In genomic region chr17:2151634-2152033, GRCh38 we compare ENCODE assay signal across 17 cellular contexts.
DNase-seq lines count a peak whose midpoint lies in the region; ATAC-seq, FAIRE-seq and TF ChIP-seq lines count a peak whose summit lies in the region.
"Had no signal": no experiment of that assay in that cellular context is flagged by ENCODE, and none has a peak within 500 bp of the region (broad histone marks: within the 10 kb centered on the region; RNA-seq: fewer than 3 reads in every experiment).

No MANE protein-coding gene starts in this region.

- POLR2A ChIA-PET in MCF 10A (lab: Yijun Ruan, JAX): no interaction called here
- POLR2A ChIA-PET in CD8-positive, alpha-beta memory T cell (lab: Charles Lee): no interaction called here

- H3K27me3 Mint-ChIP-seq in MCF 10A (ENCODE audit: insufficient read depth, unreplicated experiment) (no peaks in the 10 kb centered on the region), astrocyte (ENCODE audit: low read depth, unreplicated experiment) (no peaks in the 10 kb centered on the region)
- no peaks in the 10 kb centered on the region for H3K27me3 Mint-ChIP-seq in CD8-positive, alpha-beta memory T cell

- no peak for TF ChIP-seq CTCF in MCF 10A (IDR thresholded peaks at IDR 0.05; ENCODE audit: unreplicated experiment)
- no peak for TF ChIP-seq CTCF in mammary epithelial cell (conservative IDR thresholded peaks at IDR 0.05 in 1 of 2, IDR thresholded peaks at IDR 0.05 in 1 of 2; ENCODE audit: extremely low read depth in 1 of 2, insufficient read depth in 1 of 2, low read depth in 1 of 2, low read length in 2 of 2)
- TF ChIP-seq CTCF in astrocyte (IDR thresholded peaks at IDR 0.05; ENCODE audit: insufficient read depth, low read depth, low read length): no peak
- TF ChIP-seq CTCF in upper lobe of right lung (IDR thresholded peaks at IDR 0.05): no peak

- no peak for ATAC-seq in upper lobe of right lung
- ATAC-seq: HepG2 had no signal

- H3K4me1 ChIP-seq in mammary epithelial cell (ENCODE audit: insufficient read depth, low read length): no peaks in the 10 kb centered on the region
- peaks cover 2% of the 10 kb centered on the region for H3K4me1 ChIP-seq in astrocyte (ENCODE audit: insufficient read depth, low read length)
- H3K4me1 ChIP-seq in upper lobe of right lung: peaks cover 2% of the 10 kb centered on the region
- no peaks in the 10 kb centered on the region for H3K4me1 ChIP-seq in CD8-positive, alpha-beta memory T cell (ENCODE audit: insufficient read depth, low read length)
- H3K4me1 ChIP-seq: Peyer's patch had no signal

- CTCF ChIA-PET in MCF 10A (lab: Yijun Ruan, JAX) (interaction anchor here (0.6 kb wide), 1 partner anchor 17 kb away, joined by 3 read pairs; no protein-coding TSS in a partner anchor), mammary epithelial cell (lab: Charles Lee; ENCODE audit: low non-redundant PET) (no interaction called here)
- CTCF ChIA-PET in CD8-positive, alpha-beta memory T cell (lab: Charles Lee): no interaction called here

- H3K27ac Mint-ChIP-seq in MCF 10A (ENCODE audit: low read depth, unreplicated experiment): no peak overlapping the region
- H3K27ac Mint-ChIP-seq in astrocyte (ENCODE audit: unreplicated experiment): peak overlapping the region; percentile 28
- peak overlapping the region in 3 of 8 donors; percentile 23 to 55 (median 54) for H3K27ac Mint-ChIP-seq in CD8-positive, alpha-beta memory T cell
- H3K27ac Mint-ChIP-seq: CD14-positive monocyte had no signal

- H3K9me3 Mint-ChIP-seq in MCF 10A (ENCODE audit: unreplicated experiment) (no peaks in the 10 kb centered on the region), astrocyte (ENCODE audit: unreplicated experiment) (no peaks in the 10 kb centered on the region)
- H3K9me3 Mint-ChIP-seq in CD8-positive, alpha-beta memory T cell: no peaks in the 10 kb centered on the region
- H3K9me3 Mint-ChIP-seq: CD14-positive monocyte had no signal

- H4K20me1 ChIP-seq in mammary epithelial cell (ENCODE audit: insufficient read depth, low read length) (no peaks in the 10 kb centered on the region), astrocyte (ENCODE audit: insufficient read depth, low read length) (no peaks in the 10 kb centered on the region)

- H3K36me3 ChIP-seq in mammary epithelial cell (ENCODE audit: insufficient read depth, low read length): peaks cover 9% of the 10 kb centered on the region
- peaks cover 25% of the 10 kb centered on the region for H3K36me3 ChIP-seq in astrocyte (ENCODE audit: insufficient read depth, low read length)
- H3K36me3 ChIP-seq in upper lobe of right lung: peaks cover 13% of the 10 kb centered on the region
- no peaks in the 10 kb centered on the region for H3K36me3 ChIP-seq in CD8-positive, alpha-beta memory T cell (ENCODE audit: insufficient read depth, low read length)

- 30% methylated on average over 5 of the region's 5 CpGs for WGBS in mammary epithelial cell (ENCODE audit: low coverage, missing lambda C conversion rate)

- H3K4me3 Mint-ChIP-seq in MCF 10A (ENCODE audit: unreplicated experiment) (no peak overlapping the region), astrocyte (ENCODE audit: unreplicated experiment) (peak overlapping the region; percentile 14)
- H3K4me3 Mint-ChIP-seq in CD8-positive, alpha-beta memory T cell: no peak overlapping the region
- H3K4me3 Mint-ChIP-seq: CD14-positive monocyte had no signal

- H3K4me2 ChIP-seq in mammary epithelial cell (ENCODE audit: insufficient read depth, low read depth, low read length): no peak overlapping the region
- no peak overlapping the region for H3K4me2 ChIP-seq in astrocyte (ENCODE audit: low read length)

- H3K79me2 ChIP-seq in mammary epithelial cell (ENCODE audit: insufficient read depth, low read length) (no peaks in the 10 kb centered on the region), astrocyte (ENCODE audit: insufficient read depth, low read length) (peaks cover 7% of the 10 kb centered on the region)

- BruUV-seq in MCF 10A (replicated peaks; lab: Mats Ljungman, UMichigan) (no TSS peak), mammary epithelial cell (replicated peaks; lab: Mats Ljungman, UMichigan) (no TSS peak)

- H3K9ac ChIP-seq in mammary epithelial cell (ENCODE audit: insufficient read depth, low read length): no peak overlapping the region
- H3K9ac ChIP-seq in astrocyte (ENCODE audit: low read length): no peak overlapping the region

- in situ Hi-C loops in mammary epithelial cell (cut with MboI; ENCODE audit: low sequenced_read_pairs in 2 of 2): no loop called here

- H3K9me3 ChIP-seq in mammary epithelial cell (replicated peaks; ENCODE audit: insufficient read depth, low read length) (no peaks in the 10 kb centered on the region), astrocyte (ENCODE audit: insufficient read depth, low read depth, low read length) (no peaks in the 10 kb centered on the region), upper lobe of right lung (no peaks in the 10 kb centered on the region)
- no peaks in the 10 kb centered on the region for H3K9me3 ChIP-seq in CD8-positive, alpha-beta memory T cell (ENCODE audit: low read length)
- H3K9me3 ChIP-seq: Peyer's patch had no signal

- H3K27me3 ChIP-seq in mammary epithelial cell (ENCODE audit: insufficient read depth, low read length) (no peaks in the 10 kb centered on the region), astrocyte (ENCODE audit: insufficient read depth, low read length) (no peaks in the 10 kb centered on the region), upper lobe of right lung (no peaks in the 10 kb centered on the region)
- H3K27me3 ChIP-seq in CD8-positive, alpha-beta memory T cell (ENCODE audit: insufficient read depth, low read length, poor library complexity, severe bottlenecking): no peaks in the 10 kb centered on the region
- H3K27me3 ChIP-seq: Peyer's patch had no signal

- no peak overlapping the region for H3K27ac ChIP-seq in mammary epithelial cell (ENCODE audit: insufficient read depth, low read depth, low read length)
- no peak overlapping the region for H3K27ac ChIP-seq in astrocyte (ENCODE audit: low read depth, low read length)
- H3K27ac ChIP-seq in upper lobe of right lung: peak overlapping the region; percentile 11
- H3K27ac ChIP-seq in CD8-positive, alpha-beta memory T cell (ENCODE audit: low read depth, low read length): no peak overlapping the region
- H3K27ac ChIP-seq: Peyer's patch had no signal

- DNase-seq in MCF 10A (ENCODE audit: unreplicated experiment): peak; percentile 20
- no peak for DNase-seq in mammary epithelial cell
- DNase-seq in astrocyte (ENCODE audit: low read depth): no peak
- DNase-seq in islet precursor cell: peak; percentile 83
- no peak for DNase-seq in upper lobe of right lung
- no peak for DNase-seq in CD8-positive, alpha-beta memory T cell
- DNase-seq in NCI-H2081 (lab: John Stamatoyannopoulos, UW): no peak
- no peak for DNase-seq in activated effector memory CD4-positive, alpha-beta T cell treated with Interleukin-2 at 50 U/mL for 16 hours
- DNase-seq: NCI-H187 treated with DMSO at 0.1 percent for 48 hours, NCI-H2171 treated with DMSO at 0.1 percent for 48 hours, NCI-H510A, Peyer's patch had no signal

- dilution Hi-C loops in mammary epithelial cell (cut with HindIII; ENCODE audit: low sequenced_read_pairs): no loop called here

- H3K36me3 Mint-ChIP-seq in MCF 10A (ENCODE audit: insufficient read depth, unreplicated experiment): peaks cover 34% of the 10 kb centered on the region
- H3K36me3 Mint-ChIP-seq in astrocyte (ENCODE audit: low read depth, unreplicated experiment): peaks cover 34% of the 10 kb centered on the region
- peaks cover 0 to 76% (median 23%) of the 10 kb centered on the region in 3 donors for H3K36me3 Mint-ChIP-seq in CD8-positive, alpha-beta memory T cell

- H3K4me1 Mint-ChIP-seq in MCF 10A (ENCODE audit: insufficient read depth, unreplicated experiment): peaks cover 13% of the 10 kb centered on the region
- peaks cover 6% of the 10 kb centered on the region for H3K4me1 Mint-ChIP-seq in astrocyte (ENCODE audit: low read depth, unreplicated experiment)
- peaks cover 4 to 10% (median 8%) of the 10 kb centered on the region in 3 donors for H3K4me1 Mint-ChIP-seq in CD8-positive, alpha-beta memory T cell

- H2AFZ ChIP-seq in mammary epithelial cell (ENCODE audit: low read depth, low read length) (no peak overlapping the region), astrocyte (ENCODE audit: low read depth, low read length) (no peak overlapping the region)

- H3K4me3 ChIP-seq in mammary epithelial cell (replicated peaks in 1 of 3; ENCODE audit: insufficient read depth in 1 of 3, low read depth in 2 of 3, low read length in 3 of 3) (no peak overlapping the region), astrocyte (ENCODE audit: insufficient read depth, low read depth, low read length) (no peak overlapping the region), upper lobe of right lung (no peak overlapping the region)
- H3K4me3 ChIP-seq in CD8-positive, alpha-beta memory T cell (ENCODE audit: low read length): no peak overlapping the region
- H3K4me3 ChIP-seq: Peyer's patch had no signal

- FAIRE-seq in astrocyte (lab: Jason Lieb, UNC): no peak
- FAIRE-seq: A204.1, D721Med, H1, HepG2 had no signal

- intact Hi-C loops in MCF 10A (cut with micrococcal nuclease): no loop called here
- intact Hi-C loops in mammary epithelial cell (cut with micrococcal nuclease): loop anchor here (10.0 kb wide), 1 partner anchor 57 kb away; no protein-coding TSS in a partner anchor
- intact Hi-C loops in upper lobe of right lung (cut with DNase I): no loop called here

Comparison
In these comparisons a context has a peak if more than half of its experiments do, and no peak if none do; other contexts are left out.
1. DNase-seq: peak in MCF 10A (single experiment) and islet precursor cell (single experiment); none in mammary epithelial cell (single experiment), astrocyte (single experiment), upper lobe of right lung (single experiment), CD8-positive, alpha-beta memory T cell (0 of 5), NCI-H2081 (0 of 2) and activated effector memory CD4-positive, alpha-beta T cell treated with Interleukin-2 at 50 U/mL for 16 hours (single experiment).